Comparison of ENCODE assay signal across 18 cellular contexts in the genomic region with DNA sequence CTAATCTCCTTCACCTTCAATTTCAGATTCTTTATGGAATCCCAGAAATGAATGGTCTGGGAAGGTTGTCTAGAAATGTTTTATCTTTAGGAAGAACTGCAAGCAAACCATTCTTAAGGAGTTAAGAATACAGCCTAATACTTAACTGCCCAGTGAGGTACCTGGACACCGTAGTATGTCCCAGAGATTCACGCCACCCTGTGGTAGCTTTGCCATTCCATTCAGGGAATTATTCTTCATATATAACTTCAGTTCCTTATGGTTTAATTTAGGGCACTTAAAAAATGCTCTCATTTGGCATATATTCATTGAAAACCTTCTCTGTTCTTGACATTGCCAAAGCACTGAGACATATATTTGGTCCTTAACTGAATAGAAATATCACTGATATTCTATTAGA. TPM values are rescaled to one million over a fixed set of nuclear protein-coding genes. Genes with fewer than 3 reads are reported as not detected.
A peak's percentile ranks its signal among the peaks of the same experiment; 100 is the strongest.
DNase-seq lines count a peak whose midpoint lies in the region; ATAC-seq, FAIRE-seq and TF ChIP-seq lines count a peak whose summit lies in the region.
"Had no signal": no experiment of that assay in that cellular context is flagged by ENCODE, and none has a peak within 500 bp of the region (broad histone marks: within the 10 kb centered on the region; RNA-seq: fewer than 3 reads in every experiment).

No MANE protein-coding gene starts in this region.

- ATAC-seq in K562 (peak; percentile 87), left lung (peak; percentile 52), GM21360 (IDR thresholded peaks at IDR 0.05; ENCODE audit: unreplicated experiment) (no peak), GM21515 (IDR thresholded peaks at IDR 0.05; ENCODE audit: unreplicated experiment) (no peak)
- ATAC-seq: stimulated activated naive B cell treated with anti-CD40 and anti-IgM and Interleukin-4, amounts not matched to agents 10 μg/mL and 1 μg/mL and 100 μg/mL, for 72 hours; T-helper 17 cell had no signal

- H3K36me3 Mint-ChIP-seq in Calu3 (ENCODE audit: insufficient read depth, unreplicated experiment): peaks cover 6% of the 10 kb centered on the region
- H3K36me3 Mint-ChIP-seq: activated CD4-positive, alpha-beta memory T cell treated with anti-CD3 and anti-CD28 coated beads for 36 hours; memory B cell; stimulated activated naive B cell treated with anti-CD40 and anti-IgM and Interleukin-4, amounts not matched to agents 10 μg/mL and 1 μg/mL and 100 μg/mL, for 72 hours had no signal

- no peaks in the 10 kb centered on the region for H3K79me2 ChIP-seq in K562 (ENCODE audit: control insufficient read depth, insufficient read depth, low read length)
- H3K79me2 ChIP-seq: parathyroid adenoma had no signal

- no peaks in the 10 kb centered on the region for H3K36me3 ChIP-seq in K562 (ENCODE audit: control insufficient read depth, insufficient read depth, low read length)
- H3K36me3 ChIP-seq in left lung: no peaks in the 10 kb centered on the region
- no peaks in the 10 kb centered on the region for H3K36me3 ChIP-seq in MG63
- H3K36me3 ChIP-seq: BLaER1 treated with 17β-estradiol and CSF1 and Interleukin-3, amounts not matched to agents 10 nM and 100 nM had no signal

- H3K4me1 ChIP-seq in K562 (replicated peaks in 1 of 2; ENCODE audit: control insufficient read depth in 2 of 2, insufficient read depth in 2 of 2, low read length in 2 of 2) (no peaks in the 10 kb centered on the region), left lung (no peaks in the 10 kb centered on the region)
- H3K4me1 ChIP-seq: parathyroid adenoma had no signal

- no peak overlapping the region for H2AFZ ChIP-seq in K562 (ENCODE audit: low read depth, low read length)
- H2AFZ ChIP-seq: parathyroid adenoma had no signal

- 4% methylated on average over 2 of the region's 2 CpGs for WGBS in K562 (ENCODE audit: insufficient coverage, low coverage, missing lambda C conversion rate)

- in situ Hi-C loops in K562 (cut with MboI): no loop called here

- H3K9me3 Mint-ChIP-seq in Calu3 (ENCODE audit: low read depth, unreplicated experiment): peaks cover 4% of the 10 kb centered on the region
- H3K9me3 Mint-ChIP-seq: activated CD4-positive, alpha-beta memory T cell treated with anti-CD3 and anti-CD28 coated beads for 36 hours; dendritic cell treated with granulocyte-macrophage colony-stimulating factor and Interleukin-4, amounts not matched to agents 40 ng/mL and 50 ng/mL, for 4 days; memory B cell; stimulated activated naive B cell treated with anti-CD40 and anti-IgM and Interleukin-4, amounts not matched to agents 10 μg/mL and 1 μg/mL and 100 μg/mL, for 72 hours had no signal

- TF ChIP-seq CTCF in Calu3 (IDR thresholded peaks at IDR 0.05; ENCODE audit: unreplicated experiment): no peak
- peak; percentile 27; the same call in 1 of the 2 replicates for TF ChIP-seq CTCF in LNCaP clone FGC (IDR thresholded peaks at IDR 0.05; ENCODE audit: control insufficient read depth, extremely low read depth, insufficient read depth)
- TF ChIP-seq CTCF in K562 (IDR thresholded peaks at IDR 0.05 in 2 of 3, conservative IDR thresholded peaks at IDR 0.05 in 1 of 3; ENCODE audit: insufficient read depth in 2 of 3, low read depth in 1 of 3, low read length in 3 of 3): peak; percentile 41 to 66 (median 53); a peak in 5 of 6 replicates
- peak in 1 of 2 donors; percentile 12 for TF ChIP-seq CTCF in left lung (IDR thresholded peaks at IDR 0.05)

- H3K9me3 ChIP-seq in K562 (replicated peaks; ENCODE audit: control insufficient read depth, insufficient read depth, low read depth, low read length) (no peaks in the 10 kb centered on the region), left lung (no peaks in the 10 kb centered on the region), MG63 (no peaks in the 10 kb centered on the region)

- POLR2A ChIA-PET in K562 (lab: Yijun Ruan, JAX): interaction anchor here (0.5 kb wide), 1 partner anchor 56 kb away, joined by 3 read pairs; no protein-coding TSS in a partner anchor

- DNase-seq in Calu3: peak; percentile 54
- no peak for DNase-seq in LNCaP clone FGC (ENCODE audit: low read depth)
- DNase-seq in K562 (ENCODE audit: extremely low read depth in 1 of 4, low spot score in 3 of 4): peak in 3 of 4 experiments; percentile 13 to 41 (median 17)
- DNase-seq in left lung: no peak
- no peak for DNase-seq in NCI-H345 treated with DMSO at 0.1 percent for 48 hours (lab: John Stamatoyannopoulos, UW; ENCODE audit: unreplicated experiment)
- DNase-seq in MG63: no peak
- DNase-seq: activated CD4-positive, alpha-beta memory T cell treated with anti-CD3 and anti-CD28 coated beads for 36 hours; activated naive CD4-positive, alpha-beta T cell treated with anti-CD3 and anti-CD28 coated beads, Interleukin-2, amount 50 U/mL, for 16 hours; NCI-H2081; stimulated activated CD4-positive, alpha-beta T cell treated with anti-CD3 and anti-CD28 coated beads, Interleukin-2, amount 100 ng/mL, for 24 hours; stimulated activated naive B cell treated with anti-CD40 and anti-IgM and Interleukin-4, amounts not matched to agents 10 μg/mL and 1 μg/mL and 100 μg/mL, for 72 hours; T-helper 17 cell had no signal

- FAIRE-seq in K562 (lab: Jason Lieb, UNC): peak; percentile 40

- H3K27ac ChIP-seq in K562 (ENCODE audit: extremely low read depth, low read depth, low read length) (no peak overlapping the region), left lung (no peak overlapping the region)
- H3K27ac ChIP-seq: BLaER1 treated with 17β-estradiol and CSF1 and Interleukin-3, amounts not matched to agents 10 nM and 100 nM; parathyroid adenoma had no signal

- H3K27me3 Mint-ChIP-seq in Calu3 (ENCODE audit: unreplicated experiment): no peaks in the 10 kb centered on the region
- H3K27me3 Mint-ChIP-seq: activated CD4-positive, alpha-beta memory T cell treated with anti-CD3 and anti-CD28 coated beads for 36 hours; dendritic cell treated with granulocyte-macrophage colony-stimulating factor and Interleukin-4, amounts not matched to agents 40 ng/mL and 50 ng/mL, for 4 days; stimulated activated naive B cell treated with anti-CD40 and anti-IgM and Interleukin-4, amounts not matched to agents 10 μg/mL and 1 μg/mL and 100 μg/mL, for 72 hours had no signal

- peaks cover 0 to 10% of the 10 kb centered on the region in 2 experiments; a peak in 1 of 5 replicates for H3K27me3 ChIP-seq in K562 (ENCODE audit: control insufficient read depth in 2 of 2, insufficient read depth in 2 of 2, low read length in 2 of 2)
- no peaks in the 10 kb centered on the region for H3K27me3 ChIP-seq in left lung
- no peaks in the 10 kb centered on the region for H3K27me3 ChIP-seq in MG63
- H3K27me3 ChIP-seq: BLaER1 treated with 17β-estradiol and CSF1 and Interleukin-3, amounts not matched to agents 10 nM and 100 nM had no signal

- peaks cover 38% of the 10 kb centered on the region for H3K4me1 Mint-ChIP-seq in Calu3 (ENCODE audit: low read depth, unreplicated experiment)
- H3K4me1 Mint-ChIP-seq: memory B cell; stimulated activated naive B cell treated with anti-CD40 and anti-IgM and Interleukin-4, amounts not matched to agents 10 μg/mL and 1 μg/mL and 100 μg/mL, for 72 hours; T-helper 17 cell had no signal

- CTCF ChIA-PET in Calu3 (lab: Charles Lee) (no interaction called here), K562 (lab: Yijun Ruan, JAX; ENCODE audit: low intra/inter-chr PET ratio) (interaction anchor here (1.0 to 1.4 kb wide), 2 partner anchors 134 to 531 kb away, joined by 3 to 9 read pairs; no protein-coding TSS in a partner anchor)

- H3K4me3 ChIP-seq in LNCaP clone FGC (ENCODE audit: low read depth, low read length) (no peak overlapping the region), K562 (no peak overlapping the region), left lung (no peak overlapping the region), MG63 (no peak overlapping the region)
- H3K4me3 ChIP-seq: BLaER1 treated with 17β-estradiol and CSF1 and Interleukin-3, amounts not matched to agents 10 nM and 100 nM had no signal

- no TSS peak for BruUV-seq in Calu3 (replicated peaks; lab: Mats Ljungman, UMichigan)
- BruUV-seq in K562 (replicated peaks; lab: Mats Ljungman, UMichigan): no TSS peak

- intact Hi-C loops in Calu3 (cut with micrococcal nuclease; ENCODE audit: unreplicated experiment) (loop anchor here (1.0 to 10.0 kb wide), 4 partner anchors 51 to 452 kb away; no protein-coding TSS in a partner anchor), K562 (cut with micrococcal nuclease) (loop anchor here (1.0 kb wide), 2 partner anchors 95 to 134 kb away; no protein-coding TSS in a partner anchor), left lung (cut with DNase I) (no loop called here)

- TF ChIP-seq EP300 in K562 (IDR thresholded peaks at IDR 0.05; ENCODE audit: low read length): no peak

- H3K27ac Mint-ChIP-seq in Calu3 (ENCODE audit: unreplicated experiment): peak overlapping the region; percentile 62
- H3K27ac Mint-ChIP-seq: activated CD4-positive, alpha-beta memory T cell treated with anti-CD3 and anti-CD28 coated beads for 36 hours; dendritic cell treated with granulocyte-macrophage colony-stimulating factor and Interleukin-4, amounts not matched to agents 40 ng/mL and 50 ng/mL, for 4 days; memory B cell; stimulated activated naive B cell treated with anti-CD40 and anti-IgM and Interleukin-4, amounts not matched to agents 10 μg/mL and 1 μg/mL and 100 μg/mL, for 72 hours; T-helper 17 cell had no signal

- H3K4me2 ChIP-seq in K562 (ENCODE audit: insufficient read depth, low read length): no peak overlapping the region
- H3K4me2 ChIP-seq: BLaER1 treated with 17β-estradiol and CSF1 and Interleukin-3, amounts not matched to agents 10 nM and 100 nM had no signal

- no peaks in the 10 kb centered on the region for H3K9me1 ChIP-seq in K562 (ENCODE audit: control insufficient read depth, insufficient read depth, low read length)

- peak; percentile 61 to 75 for TF ChIP-seq RAD21 in K562 (CRISPR knock-in tag; conservative IDR thresholded peaks at IDR 0.05 in 1 of 2, IDR thresholded peaks at IDR 0.05 in 1 of 2)

- no peaks in the 10 kb centered on the region for H4K20me1 ChIP-seq in K562 (replicated peaks; ENCODE audit: control insufficient read depth, insufficient read depth, low read length)
- H4K20me1 ChIP-seq: BLaER1 treated with 17β-estradiol and CSF1 and Interleukin-3, amounts not matched to agents 10 nM and 100 nM had no signal

- H3K4me3 Mint-ChIP-seq in Calu3 (ENCODE audit: low read depth, unreplicated experiment): no peak overlapping the region
- H3K4me3 Mint-ChIP-seq: activated CD4-positive, alpha-beta memory T cell treated with anti-CD3 and anti-CD28 coated beads for 36 hours; dendritic cell treated with granulocyte-macrophage colony-stimulating factor and Interleukin-4, amounts not matched to agents 40 ng/mL and 50 ng/mL, for 4 days; memory B cell; stimulated activated naive B cell treated with anti-CD40 and anti-IgM and Interleukin-4, amounts not matched to agents 10 μg/mL and 1 μg/mL and 100 μg/mL, for 72 hours; T-helper 17 cell had no signal

- no peak overlapping the region for H3K9ac ChIP-seq in K562 (ENCODE audit: insufficient read depth in 1 of 2, low read depth in 2 of 2, low read length in 2 of 2)
- H3K9ac ChIP-seq: BLaER1 treated with 17β-estradiol and CSF1 and Interleukin-3, amounts not matched to agents 10 nM and 100 nM; parathyroid adenoma had no signal

- no peak for TF ChIP-seq POLR2A in K562 (conservative IDR thresholded peaks at IDR 0.05)

RNA-seq across cellular contexts. Expression of a gene that starts 49.7 kb away (rescaled TPM):
- total RNA-seq in Calu3 (2022): 0.42 and 0.45 TPM in 2 replicates
- total RNA-seq in K562 (2011; cell fraction: chromatin; rRNA removed; ENCODE audit: low replicate concordance): not detected in 2 replicates
- total RNA-seq in K562 (2011; cell fraction: nucleolus; rRNA removed): not detected in 2 replicates
- total RNA-seq in K562 (2011; cell fraction: nucleoplasm; rRNA removed): not detected in 2 replicates
- not detected in 2 replicates for total RNA-seq in K562 (2014; rRNA removed)
- total RNA-seq in K562 (2014; rRNA removed; fragmentation: Illumina TruSeq; extraction: Trizol): not detected in 2 replicates
- not detected in 2 replicates for total RNA-seq in K562 (2015; rRNA removed; fragmentation: Illumina TruSeq; extraction: Trizol)
- not detected in 2 replicates for total RNA-seq in K562 (2021)
- not detected in 2 replicates for polyA plus RNA-seq in K562 (2011; rRNA removed)
- polyA plus RNA-seq in K562 (2011; cell fraction: cytosol; rRNA removed): not detected in 2 replicates
- 0.06 TPM in 1 of 2 replicates, not detected in the other for polyA plus RNA-seq in K562 (2011; cell fraction: nucleus; rRNA removed)
- not detected in 2 replicates for polyA plus RNA-seq in K562 (2012)
- not detected in 2 replicates for polyA plus RNA-seq in K562 (2014; fragmentation: Illumina TruSeq; extraction: Trizol)
- not detected for polyA plus RNA-seq in K562 (2014; fragmentation: Nextera tagmentation; extraction: Ambion mirVana)
- not detected in 2 replicates for polyA plus RNA-seq in K562 (2014; rRNA removed)
- polyA minus RNA-seq in K562 (2011; rRNA and poly(A)+ RNA removed): not detected in 2 replicates
- polyA minus RNA-seq in K562 (2011; cell fraction: cytosol; rRNA and poly(A)+ RNA removed): not detected in 2 replicates
- polyA minus RNA-seq in K562 (2011; cell fraction: nucleus; rRNA and poly(A)+ RNA removed): not detected in 2 replicates
- total RNA-seq in left lung: under 1 TPM; 0.16 to 0.29 TPM
- total RNA-seq in MG63 (2014; rRNA removed; shearing (Covaris generic); ENCODE audit: low replicate concordance): 0.30 and 1.8 TPM in 2 replicates
- total RNA-seq: activated CD4-positive, alpha-beta memory T cell treated with anti-CD3 and anti-CD28 coated beads for 36 hours; T-helper 17 cell had no signal

Comparison
In these comparisons a context has a peak if more than half of its experiments do, and no peak if none do; other contexts are left out.
1. DNase-seq: peak in Calu3 (single experiment) and K562 (3 of 4); none in LNCaP clone FGC (single experiment), left lung (0 of 2), NCI-H345 treated with DMSO at 0.1 percent for 48 hours (single experiment) and MG63 (single experiment).
2. ATAC-seq: peak in K562 (single experiment) and left lung (single experiment); none in GM21360 (single experiment) and GM21515 (single experiment).
3. intact Hi-C loops: an anchor here in Calu3 (1.0 to 10.0 kb wide) and K562 (1.0 kb wide); none called in left lung.